In genomic region chr2:118932949-118933348, GRCh38 we compare ENCODE assay signal across 9 cellular contexts. TPM values are rescaled to one million over a fixed set of nuclear protein-coding genes. Genes with fewer than 3 reads are reported as not detected.
"Had no signal": no experiment of that assay in that cellular context is flagged by ENCODE, and none has a peak within 500 bp of the region (broad histone marks: within the 10 kb centered on the region; RNA-seq: fewer than 3 reads in every experiment).

No MANE protein-coding gene starts in this region.

- DNase-seq: IMR-90, KBM-7, KG1 had no signal

- H3K36me3 Mint-ChIP-seq: IgD-negative memory B cell had no signal

- H3K4me3 Mint-ChIP-seq: IgD-negative memory B cell had no signal

- H3K27ac Mint-ChIP-seq: IgD-negative memory B cell had no signal

- H3K27me3 Mint-ChIP-seq: IgD-negative memory B cell had no signal

- H3K4me3 ChIP-seq: K562 had no signal

- H3K4me1 Mint-ChIP-seq: IgD-negative memory B cell had no signal

- H3K27ac ChIP-seq: HL-60, KMS-11 had no signal

RNA-seq across cellular contexts. Expression of gene MARCO, which starts 9.0 kb away (rescaled TPM):
- total RNA-seq: HepG2, HT-29, IMR-90 had no signal
